Comparison of ENCODE assay signal across 14 cellular contexts in the genomic region with DNA sequence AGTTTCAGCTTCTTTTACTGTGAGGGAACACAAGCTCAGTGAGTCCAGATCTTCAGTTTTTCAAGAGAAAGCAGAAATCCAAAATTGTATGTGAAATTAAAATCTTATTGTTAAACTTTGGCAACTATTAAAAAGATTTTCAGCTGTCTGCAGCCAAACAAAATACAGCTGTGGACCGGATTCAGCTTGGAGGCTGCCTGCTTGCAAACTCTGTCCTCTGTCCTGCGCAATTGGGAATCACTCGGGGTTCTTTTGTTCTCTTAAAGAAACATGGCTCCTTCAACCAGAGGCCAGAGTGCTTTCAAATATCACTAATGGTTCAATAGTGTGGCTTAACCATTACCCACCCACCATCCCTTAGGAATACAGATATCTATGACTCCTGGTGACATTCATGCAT.
DNase-seq lines count a peak whose midpoint lies in the region; ATAC-seq and TF ChIP-seq lines count a peak whose summit lies in the region.
"Had no signal": no experiment of that assay in that cellular context is flagged by ENCODE, and none has a peak within 500 bp of the region (broad histone marks: within the 10 kb centered on the region; RNA-seq: fewer than 3 reads in every experiment).

No MANE protein-coding gene starts in this region.

- H3K9me3 ChIP-seq in hepatocyte (ENCODE audit: low read depth), result no peaks in the 10 kb centered on the region

- H3K4me2 ChIP-seq in hepatocyte, result peak overlapping the region; percentile 24

- H3K4me3 ChIP-seq in choroid plexus epithelial cell (ENCODE audit: low read depth, low read length) (no peak overlapping the region), hepatocyte (no peak overlapping the region)
- H3K4me3 ChIP-seq: SK-N-MC had no signal

- H3K4me1 Mint-ChIP-seq in progenitor cell of endocrine pancreas (ENCODE audit: low read depth), result peaks cover 17% of the 10 kb centered on the region
- H3K4me1 Mint-ChIP-seq: activated T-helper 17 cell treated with anti-CD3 and anti-CD28 coated beads, Interleukin-2, amount 50 U/mL, for 72 hours; stimulated activated memory B cell treated with anti-CD40 and anti-IgM and Interleukin-4, amounts not matched to agents 10 μg/mL and 1 μg/mL and 100 μg/mL, for 72 hours had no signal

- no peaks in the 10 kb centered on the region for H3K79me2 ChIP-seq in hepatocyte

- no peak overlapping the region for H2AFZ ChIP-seq in hepatocyte

- DNase-seq in AG20443 (ENCODE audit: low spot score), result peak; percentile 40
- peak; percentile 69 for DNase-seq in choroid plexus epithelial cell (ENCODE audit: low read depth)
- DNase-seq in hepatocyte (ENCODE audit: low spot score), result no peak
- DNase-seq in sciatic nerve (ENCODE audit: low spot score), result peak; percentile 65
- DNase-seq in ACHN, result no peak
- DNase-seq in progenitor cell of endocrine pancreas (ENCODE audit: low spot score, unreplicated experiment), result no peak
- no peak for DNase-seq in NCI-H1105 (lab: John Stamatoyannopoulos, UW)
- DNase-seq: activated CD8-positive, alpha-beta T cell treated with anti-CD3 and anti-CD28 coated beads for 36 hours; NCI-H2171 treated with DMSO at 0.1 percent for 48 hours had no signal

- H3K27ac ChIP-seq in hepatocyte, result peak overlapping the region; percentile 73
- H3K27ac ChIP-seq: SK-N-MC had no signal

- TF ChIP-seq CTCF in choroid plexus epithelial cell (conservative IDR thresholded peaks at IDR 0.05; ENCODE audit: low read depth, low read length) (no peak), hepatocyte (IDR thresholded peaks at IDR 0.05; ENCODE audit: poor library complexity) (no peak), progenitor cell of endocrine pancreas (IDR thresholded peaks at IDR 0.05; ENCODE audit: unreplicated experiment) (no peak)

- in situ Hi-C loops in ACHN (cut with HindIII; ENCODE audit: low pct_ligation_motif_present, low pct_unique_long_range_greater_than_20kb, low sequenced_read_pairs), result no loop called here

- H3K27me3 ChIP-seq in hepatocyte, result no peaks in the 10 kb centered on the region

- no peaks in the 10 kb centered on the region for H3K27me3 Mint-ChIP-seq in progenitor cell of endocrine pancreas
- H3K27me3 Mint-ChIP-seq: stimulated activated memory B cell treated with anti-CD40 and anti-IgM and Interleukin-4, amounts not matched to agents 10 μg/mL and 1 μg/mL and 100 μg/mL, for 72 hours had no signal

- peaks cover 12% of the 10 kb centered on the region for H3K4me1 ChIP-seq in hepatocyte (ENCODE audit: insufficient read depth)

- ATAC-seq in sciatic nerve (peak; percentile 95), GM18873 (IDR thresholded peaks at IDR 0.05; ENCODE audit: low FRiP score, unreplicated experiment) (no peak)
- ATAC-seq: activated CD8-positive, alpha-beta T cell treated with anti-CD3 and anti-CD28 coated beads for 36 hours; activated T-helper 17 cell treated with anti-CD3 and anti-CD28 coated beads, Interleukin-2, amount 50 U/mL, for 72 hours; natural killer cell treated with Interleukin-12 subunit alpha and Interleukin-12 subunit beta and Interleukin-15 and Interleukin-18, amount 100 ng/mL, for 72 hours; stimulated activated memory B cell treated with anti-CD40 and anti-IgM and Interleukin-4, amounts not matched to agents 10 μg/mL and 1 μg/mL and 100 μg/mL, for 72 hours had no signal

- intact Hi-C loops in sciatic nerve (cut with DNase I), result no loop called here

- no peaks in the 10 kb centered on the region for H3K36me3 Mint-ChIP-seq in progenitor cell of endocrine pancreas (ENCODE audit: insufficient read depth)
- H3K36me3 Mint-ChIP-seq: natural killer cell treated with Interleukin-12 subunit alpha and Interleukin-12 subunit beta and Interleukin-15 and Interleukin-18, amount 100 ng/mL, for 72 hours; stimulated activated memory B cell treated with anti-CD40 and anti-IgM and Interleukin-4, amounts not matched to agents 10 μg/mL and 1 μg/mL and 100 μg/mL, for 72 hours had no signal

- H3K36me3 ChIP-seq in hepatocyte (replicated peaks; ENCODE audit: insufficient read depth, low read depth), result no peaks in the 10 kb centered on the region

- H3K9me2 ChIP-seq in hepatocyte (replicated peaks; ENCODE audit: insufficient read depth), result no peaks in the 10 kb centered on the region

- no peaks in the 10 kb centered on the region for H4K20me1 ChIP-seq in hepatocyte (ENCODE audit: insufficient read depth, poor library complexity, severe bottlenecking)

- 40% methylated on average over 3 of the region's 3 CpGs for WGBS in hepatocyte (ENCODE audit: low lambda C conversion rate, missing lambda C conversion rate)

- H3K27ac Mint-ChIP-seq in progenitor cell of endocrine pancreas, result no peak overlapping the region
- H3K27ac Mint-ChIP-seq: activated CD8-positive, alpha-beta T cell treated with anti-CD3 and anti-CD28 coated beads for 36 hours; activated T-helper 17 cell treated with anti-CD3 and anti-CD28 coated beads, Interleukin-2, amount 50 U/mL, for 72 hours; natural killer cell treated with Interleukin-12 subunit alpha and Interleukin-12 subunit beta and Interleukin-15 and Interleukin-18, amount 100 ng/mL, for 72 hours; stimulated activated memory B cell treated with anti-CD40 and anti-IgM and Interleukin-4, amounts not matched to agents 10 μg/mL and 1 μg/mL and 100 μg/mL, for 72 hours had no signal

- no peaks in the 10 kb centered on the region for H3K9me3 Mint-ChIP-seq in progenitor cell of endocrine pancreas (ENCODE audit: low read depth)
- H3K9me3 Mint-ChIP-seq: activated CD8-positive, alpha-beta T cell treated with anti-CD3 and anti-CD28 coated beads for 36 hours; activated T-helper 17 cell treated with anti-CD3 and anti-CD28 coated beads, Interleukin-2, amount 50 U/mL, for 72 hours; natural killer cell treated with Interleukin-12 subunit alpha and Interleukin-12 subunit beta and Interleukin-15 and Interleukin-18, amount 100 ng/mL, for 72 hours; stimulated activated memory B cell treated with anti-CD40 and anti-IgM and Interleukin-4, amounts not matched to agents 10 μg/mL and 1 μg/mL and 100 μg/mL, for 72 hours had no signal

- H3K4me3 Mint-ChIP-seq in progenitor cell of endocrine pancreas (ENCODE audit: low read depth), result no peak overlapping the region
- H3K4me3 Mint-ChIP-seq: activated CD8-positive, alpha-beta T cell treated with anti-CD3 and anti-CD28 coated beads for 36 hours; activated T-helper 17 cell treated with anti-CD3 and anti-CD28 coated beads, Interleukin-2, amount 50 U/mL, for 72 hours; natural killer cell treated with Interleukin-12 subunit alpha and Interleukin-12 subunit beta and Interleukin-15 and Interleukin-18, amount 100 ng/mL, for 72 hours; stimulated activated memory B cell treated with anti-CD40 and anti-IgM and Interleukin-4, amounts not matched to agents 10 μg/mL and 1 μg/mL and 100 μg/mL, for 72 hours had no signal

Comparison
In these comparisons a context has a peak if more than half of its experiments do, and no peak if none do; other contexts are left out.
1. DNase-seq: peak in AG20443 (single experiment), choroid plexus epithelial cell (single experiment) and sciatic nerve (single experiment); none in hepatocyte (single experiment), ACHN (single experiment), progenitor cell of endocrine pancreas (single experiment) and NCI-H1105 (single experiment).